19 cellular contexts compared by ENCODE assay signal in genomic region chr11:13224324-13224723, GRCh38. TPM values are rescaled to one million over a fixed set of nuclear protein-coding genes. Genes with fewer than 3 reads are reported as not detected.
DNase-seq lines count a peak whose midpoint lies in the region; ATAC-seq, FAIRE-seq and TF ChIP-seq lines count a peak whose summit lies in the region.
"Had no signal": no experiment of that assay in that cellular context is flagged by ENCODE, and none has a peak within 500 bp of the region (broad histone marks: within the 10 kb centered on the region; RNA-seq: fewer than 3 reads in every experiment).

No MANE protein-coding gene starts in this region.

- H3K9me3 Mint-ChIP-seq in activated T-cell treated with anti-CD3 and anti-CD28 coated beads, Interleukin-2, amount 50 U/mL, for 4 hours = no peaks in the 10 kb centered on the region
- H3K9me3 Mint-ChIP-seq in immature natural killer cell = no peaks in the 10 kb centered on the region
- H3K9me3 Mint-ChIP-seq: CD8-positive, alpha-beta T cell had no signal

- no peak overlapping the region for H3K9ac ChIP-seq in IMR-90 (ENCODE audit: low read depth, low read length)
- H3K9ac ChIP-seq: BLaER1 treated with 17β-estradiol and CSF1 and Interleukin-3, amounts not matched to agents 10 nM and 100 nM had no signal

- H3K27ac ChIP-seq in IMR-90 (ENCODE audit: insufficient read depth, low read length) = no peak overlapping the region
- H3K27ac ChIP-seq in osteoblast (ENCODE audit: low read depth, low read length) = no peak overlapping the region
- H3K27ac ChIP-seq: BLaER1 treated with 17β-estradiol and CSF1 and Interleukin-3, amounts not matched to agents 10 nM and 100 nM; HL-60 had no signal

- peak; percentile 40 for FAIRE-seq in bronchial epithelial cell (lab: Jason Lieb, UNC)
- FAIRE-seq: GM12878, GM19239, H1, K562 had no signal

- POLR2A ChIA-PET in IMR-90 (lab: Charles Lee; ENCODE audit: unreplicated experiment) = no interaction called here

- H2AFZ ChIP-seq in IMR-90 (replicated peaks; ENCODE audit: low read length, poor library complexity) = no peak overlapping the region
- H2AFZ ChIP-seq in osteoblast (ENCODE audit: low read length) = no peak overlapping the region

- H3K79me2 ChIP-seq in osteoblast (ENCODE audit: insufficient read depth, low read length) = no peaks in the 10 kb centered on the region

- no peak for TF ChIP-seq POLR2A in IMR-90 (IDR thresholded peaks at IDR 0.05; ENCODE audit: low read depth, low read length)

- H2BK5ac ChIP-seq in IMR-90 (ENCODE audit: low read depth, low read length, poor library complexity, severe bottlenecking) = no peak overlapping the region

- WGBS in IMR-90 (ENCODE audit: extremely low coverage in 2 of 2, insufficient read length in 1 of 2), 2 experiments = no CpG with 5 or more reads among the region's 1 CpG

- H3K4me1 ChIP-seq in IMR-90 (ENCODE audit: control insufficient read depth, insufficient read depth, low read length) (peaks cover 16% of the 10 kb centered on the region), osteoblast (ENCODE audit: insufficient read depth, low read length) (peaks cover 24% of the 10 kb centered on the region)

- no peaks in the 10 kb centered on the region for H4K20me1 ChIP-seq in IMR-90 (ENCODE audit: insufficient read depth, low read length)
- no peaks in the 10 kb centered on the region for H4K20me1 ChIP-seq in osteoblast (ENCODE audit: insufficient read depth, low read length)
- H4K20me1 ChIP-seq: BLaER1 treated with 17β-estradiol and CSF1 and Interleukin-3, amounts not matched to agents 10 nM and 100 nM had no signal

- H3K14ac ChIP-seq in IMR-90 (replicated peaks; ENCODE audit: low read depth, low read length) = 0 out of 2 replicates have a peak overlapping the region, but pooled peaks have one; percentile 35

- TF ChIP-seq RAD21 in IMR-90 (IDR thresholded peaks at IDR 0.05; ENCODE audit: low read length) = no peak

- no peak overlapping the region for H2AK5ac ChIP-seq in IMR-90 (ENCODE audit: low read depth, low read length)

- no peaks in the 10 kb centered on the region for H3K27me3 Mint-ChIP-seq in activated T-cell treated with anti-CD3 and anti-CD28 coated beads, Interleukin-2, amount 50 U/mL, for 4 hours (ENCODE audit: low read depth)
- peaks cover 0 to 4% (median 0%) of the 10 kb centered on the region in 3 donors for H3K27me3 Mint-ChIP-seq in immature natural killer cell (ENCODE audit: low read depth in 3 of 3)
- H3K27me3 Mint-ChIP-seq: B cell had no signal

- no peak overlapping the region for H4K91ac ChIP-seq in IMR-90 (ENCODE audit: insufficient read depth, low read depth, low read length)

- no peak overlapping the region for H2AK9ac ChIP-seq in IMR-90 (replicated peaks; ENCODE audit: low read depth, low read length, poor library complexity)

- dilution Hi-C loops in IMR-90 (cut with HindIII; ENCODE audit: low sequenced_read_pairs, unreplicated experiment) = no loop called here

- CTCF ChIA-PET in IMR-90 (lab: Yijun Ruan, JAX) = no interaction called here

- intact Hi-C loops in IMR-90 (cut with micrococcal nuclease) = no loop called here

- no peak overlapping the region for H3K4ac ChIP-seq in IMR-90 (ENCODE audit: low read depth, low read length)

- 0 out of 2 replicates have a peak overlapping the region, but pooled peaks have one; percentile 44 for H2BK120ac ChIP-seq in IMR-90 (ENCODE audit: low read depth, low read length)

- no peak overlapping the region for H3K23ac ChIP-seq in IMR-90 (ENCODE audit: low read depth, low read length)

- H2BK15ac ChIP-seq in IMR-90 (ENCODE audit: low read depth, low read length) = no peak overlapping the region

- no peak overlapping the region for H3K4me2 ChIP-seq in IMR-90 (ENCODE audit: low read depth, low read length)
- no peak overlapping the region for H3K4me2 ChIP-seq in osteoblast (ENCODE audit: insufficient read depth, low read length)
- H3K4me2 ChIP-seq: BLaER1 treated with 17β-estradiol and CSF1 and Interleukin-3, amounts not matched to agents 10 nM and 100 nM had no signal

- H3K27me3 ChIP-seq in IMR-90 (ENCODE audit: control insufficient read depth, insufficient read depth, low read length) = no peaks in the 10 kb centered on the region
- no peaks in the 10 kb centered on the region for H3K27me3 ChIP-seq in bronchial epithelial cell (ENCODE audit: control insufficient read depth, insufficient read depth, low read length)
- H3K27me3 ChIP-seq in osteoblast (ENCODE audit: insufficient read depth, low read length) = no peaks in the 10 kb centered on the region
- H3K27me3 ChIP-seq: BLaER1 treated with 17β-estradiol and CSF1 and Interleukin-3, amounts not matched to agents 10 nM and 100 nM had no signal

- no peak overlapping the region for H3K56ac ChIP-seq in IMR-90 (ENCODE audit: extremely low read depth, insufficient read depth, low read length)

- no peak for TF ChIP-seq CTCF in IMR-90 (conservative IDR thresholded peaks at IDR 0.05; ENCODE audit: low read depth, low read length)
- no peak for TF ChIP-seq CTCF in bronchial epithelial cell (IDR thresholded peaks at IDR 0.05; ENCODE audit: insufficient read depth, low read length, severe bottlenecking)
- no peak for TF ChIP-seq CTCF in osteoblast (IDR thresholded peaks at IDR 0.05; ENCODE audit: extremely low read depth, low read depth, low read length)

- BruUV-seq in IMR-90 (replicated peaks; lab: Mats Ljungman, UMichigan) = no TSS peak

- peaks cover 3% of the 10 kb centered on the region for H3K4me1 Mint-ChIP-seq in activated T-cell treated with anti-CD3 and anti-CD28 coated beads, Interleukin-2, amount 50 U/mL, for 4 hours (ENCODE audit: low read depth)
- no peaks in the 10 kb centered on the region for H3K4me1 Mint-ChIP-seq in immature natural killer cell

- no peaks in the 10 kb centered on the region for H3K9me3 ChIP-seq in IMR-90 (ENCODE audit: control insufficient read depth, insufficient read depth, low read length)
- H3K9me3 ChIP-seq in osteoblast (ENCODE audit: low read depth, low read length) = no peaks in the 10 kb centered on the region
- H3K9me3 ChIP-seq: BLaER1 treated with 17β-estradiol and CSF1 and Interleukin-3, amounts not matched to agents 10 nM and 100 nM; HAP-1 had no signal

- in situ Hi-C loops in IMR-90 (cut with MboI; ENCODE audit: low sequenced_read_pairs) = loop anchor here (5.0 kb wide), 1 partner anchor 48 kb away; no protein-coding TSS in a partner anchor

- H4K8ac ChIP-seq in IMR-90 (ENCODE audit: low read depth in 2 of 2, low read length in 2 of 2) = no peak overlapping the region

- H3K79me1 ChIP-seq in IMR-90 (ENCODE audit: low read depth in 1 of 2, low read length in 2 of 2) = no peaks in the 10 kb centered on the region

- no peak overlapping the region for H3K4me3 Mint-ChIP-seq in activated T-cell treated with anti-CD3 and anti-CD28 coated beads, Interleukin-2, amount 50 U/mL, for 4 hours
- no peak overlapping the region for H3K4me3 Mint-ChIP-seq in immature natural killer cell
- H3K4me3 Mint-ChIP-seq: B cell; CD8-positive, alpha-beta T cell had no signal

- no peak overlapping the region for H3K18ac ChIP-seq in IMR-90 (ENCODE audit: low read depth, low read length)

- no peak overlapping the region for H3K27ac Mint-ChIP-seq in immature natural killer cell
- H3K27ac Mint-ChIP-seq: B cell; CD8-positive, alpha-beta T cell had no signal

- H2BK20ac ChIP-seq in IMR-90 (ENCODE audit: low read depth, low read length) = no peak overlapping the region

- H4K5ac ChIP-seq in IMR-90 (ENCODE audit: low read depth, low read length) = no peak overlapping the region

- DNase-seq in EL = peak; percentile 32
- DNase-seq in IMR-90 = no peak
- DNase-seq in bronchial epithelial cell (ENCODE audit: low read depth) = peak; percentile 71
- DNase-seq in kidney tubule cell (ENCODE audit: low spot score) = peak; percentile 74
- DNase-seq in osteoblast (ENCODE audit: insufficient read length, low spot score, missing footprints) = no peak
- DNase-seq in activated T-cell treated with anti-CD3 and anti-CD28 coated beads, Interleukin-2, amount 50 U/mL, for 4 hours = no peak
- DNase-seq in immature natural killer cell = no peak
- DNase-seq: CD8-positive, alpha-beta T cell; COR-L47; DMS 273 treated with DMSO at 0.1 percent for 48 hours; DMS53 had no signal

- H3K4me3 ChIP-seq in IMR-90 (ENCODE audit: insufficient read depth, low read depth, low read length) = no peak overlapping the region
- no peak overlapping the region for H3K4me3 ChIP-seq in bronchial epithelial cell (ENCODE audit: low read depth, low read length)
- no peak overlapping the region for H3K4me3 ChIP-seq in osteoblast (ENCODE audit: insufficient read depth, low read length)
- H3K4me3 ChIP-seq: BLaER1 treated with 17β-estradiol and CSF1 and Interleukin-3, amounts not matched to agents 10 nM and 100 nM; GM12878; HAP-1; K562 had no signal

- peaks cover 22% of the 10 kb centered on the region for H3K9me1 ChIP-seq in IMR-90 (ENCODE audit: insufficient read depth, low read length)

- ATAC-seq in IMR-90 (ENCODE audit: low read depth) = no peak
- ATAC-seq in activated T-cell treated with anti-CD3 and anti-CD28 coated beads, Interleukin-2, amount 50 U/mL, for 4 hours = no peak
- ATAC-seq: CD8-positive, alpha-beta T cell; GM12878; K562 had no signal

- no peaks in the 10 kb centered on the region for H3K36me3 Mint-ChIP-seq in activated T-cell treated with anti-CD3 and anti-CD28 coated beads, Interleukin-2, amount 50 U/mL, for 4 hours (ENCODE audit: insufficient read depth)
- no peaks in the 10 kb centered on the region for H3K36me3 Mint-ChIP-seq in immature natural killer cell
- H3K36me3 Mint-ChIP-seq: CD8-positive, alpha-beta T cell had no signal

- no peaks in the 10 kb centered on the region for H3K36me3 ChIP-seq in IMR-90 (ENCODE audit: control insufficient read depth, insufficient read depth, low read length)
- no peaks in the 10 kb centered on the region for H3K36me3 ChIP-seq in bronchial epithelial cell (ENCODE audit: control insufficient read depth, insufficient read depth, low read length)
- no peaks in the 10 kb centered on the region for H3K36me3 ChIP-seq in osteoblast (ENCODE audit: insufficient read depth, low read length)
- H3K36me3 ChIP-seq: BLaER1 treated with 17β-estradiol and CSF1 and Interleukin-3, amounts not matched to agents 10 nM and 100 nM; HAP-1 had no signal

TF ChIP-seq in IMR-90, 13 proteins besides CTCF, POLR2A, EP300 and RAD21 (continues in another document):
- TF ChIP-seq RCOR1 (IDR thresholded peaks at IDR 0.05; ENCODE audit: insufficient replicate concordance, low read length) (no peak), FOS (IDR thresholded peaks at IDR 0.05; ENCODE audit: low read depth, low read length) (no peak), RFX5 (IDR thresholded peaks at IDR 0.05; ENCODE audit: low read depth, low read length) (no peak)

RNA-seq across cellular contexts. Expression of gene BMAL1, which starts 53.3 kb away (rescaled TPM):
- total RNA-seq in IMR-90 (2012; rRNA removed) (9.9 and 13.1 TPM in 2 replicates), bronchial epithelial cell (36.6 and 39.9 TPM in 2 replicates), osteoblast (8.5 and 13.0 TPM in 2 replicates)
- polyA plus RNA-seq in IMR-90 (2012; rRNA removed) (7.5 and 8.8 TPM in 2 replicates), immature natural killer cell (10 to 100 TPM; 20.2 to 29.6 (median 20.2) TPM)
- 3.2 and 7.1 TPM in 2 replicates for polyA plus RNA-seq in IMR-90 (2012; cell fraction: cytosol; rRNA removed)
- 7.6 and 22.8 TPM in 2 replicates for polyA plus RNA-seq in IMR-90 (2012; cell fraction: nucleus; rRNA removed; ENCODE audit: low replicate concordance)
- 10 to 100 TPM in 2 of 3 donors, 1 to 10 TPM in 1; 8.8 to 15.5 (median 14.0) TPM for total RNA-seq in activated T-cell treated with anti-CD3 and anti-CD28 coated beads, Interleukin-2, amount 50 U/mL, for 4 hours

Comparison
In these comparisons a context has a peak if more than half of its experiments do, and no peak if none do; other contexts are left out.
1. DNase-seq: peak in EL (single experiment), bronchial epithelial cell (single experiment) and kidney tubule cell (single experiment); none in IMR-90 (single experiment), osteoblast (single experiment), activated T-cell treated with anti-CD3 and anti-CD28 coated beads, Interleukin-2, amount 50 U/mL, for 4 hours (single experiment) and immature natural killer cell (0 of 3).